In genomic region chr7:22559829-22560489, GRCh38 we compare ENCODE assay signal across 8 cellular contexts. TPM values are rescaled to one million over a fixed set of nuclear protein-coding genes. Genes with fewer than 3 reads are reported as not detected.
DNase-seq lines count a peak whose midpoint lies in the region; ATAC-seq and TF ChIP-seq lines count a peak whose summit lies in the region.

No MANE protein-coding gene starts in this region.

- H3K27ac Mint-ChIP-seq in activated CD4-positive, alpha-beta T cell treated with anti-CD3 and anti-CD28 coated beads, Interleukin-2, amount 10 ng/mL, durations not matched to agents 7 days and 5 days = no peak overlapping the region

- H3K27me3 ChIP-seq in right lobe of liver = no peaks in the 10 kb centered on the region

- H3K36me3 Mint-ChIP-seq in activated CD4-positive, alpha-beta T cell treated with anti-CD3 and anti-CD28 coated beads, Interleukin-2, amount 10 ng/mL, durations not matched to agents 7 days and 5 days (ENCODE audit: low read depth) = no peaks in the 10 kb centered on the region

- peak; percentile 85 to 96 (median 90) for TF ChIP-seq CTCF in right lobe of liver (IDR thresholded peaks at IDR 0.05)

- CTCF ChIA-PET in activated CD4-positive, alpha-beta T cell treated with anti-CD3 and anti-CD28 coated beads, Interleukin-2, amount 10 ng/mL, durations not matched to agents 7 days and 5 days (lab: Charles Lee) = interaction anchor here (0.6 to 2.3 kb wide), 8 partner anchors 76 to 1223 kb away, joined by 3 to 10 read pairs (median 8); partner anchors contain the start of gene IL6

- POLR2A ChIA-PET in activated CD4-positive, alpha-beta T cell treated with anti-CD3 and anti-CD28 coated beads, Interleukin-2, amount 10 ng/mL, durations not matched to agents 7 days and 5 days (lab: Charles Lee) = interaction anchor here (0.8 kb wide), 1 partner anchor 223 kb away, joined by 3 read pairs; no protein-coding TSS in a partner anchor

- 20% methylated on average over 12 of the region's 13 CpGs for WGBS in right lobe of liver (ENCODE audit: insufficient coverage, low coverage, low lambda C conversion rate, missing lambda C conversion rate)

- no peaks in the 10 kb centered on the region for H3K9me3 ChIP-seq in right lobe of liver

- intact Hi-C loops in right lobe of liver (cut with DNase I) = loop anchor here (5.0 to 10.0 kb wide), 4 partner anchors 167 to 495 kb away; partner anchors contain the start of gene IL6 (in 1 of the 2)

- peaks cover 50% of the 10 kb centered on the region for H3K4me1 Mint-ChIP-seq in activated CD4-positive, alpha-beta T cell treated with anti-CD3 and anti-CD28 coated beads, Interleukin-2, amount 10 ng/mL, durations not matched to agents 7 days and 5 days

- no peaks in the 10 kb centered on the region for H3K9me3 Mint-ChIP-seq in activated CD4-positive, alpha-beta T cell treated with anti-CD3 and anti-CD28 coated beads, Interleukin-2, amount 10 ng/mL, durations not matched to agents 7 days and 5 days

- H3K4me3 ChIP-seq in right lobe of liver = no peak overlapping the region

- H3K27me3 Mint-ChIP-seq in activated CD4-positive, alpha-beta T cell treated with anti-CD3 and anti-CD28 coated beads, Interleukin-2, amount 10 ng/mL, durations not matched to agents 7 days and 5 days = peaks cover 19% of the 10 kb centered on the region

- DNase-seq in AG08395 (ENCODE audit: low spot score) (peak; percentile 86), NCI-H526 treated with DMSO at 0.1 percent for 48 hours (lab: John Stamatoyannopoulos, UW) (peak; percentile 62), dedifferentiated amniotic fluid mesenchymal stem cell (ENCODE audit: extremely low spot score) (peak; percentile 88), right lobe of liver (peak in 2 of 3 donors; percentile 56 to 71)
- peak; percentile 83 for DNase-seq in activated CD4-positive, alpha-beta T cell treated with anti-CD3 and anti-CD28 coated beads, Interleukin-2, amount 10 ng/mL, durations not matched to agents 7 days and 5 days
- DNase-seq in stimulated activated CD4-positive, alpha-beta T cell treated with anti-CD3 and anti-CD28 coated beads, TNF-alpha, amount 100 ng/mL, for 4 hours (ENCODE audit: low read depth in 3 of 3) = peak; percentile 26 to 34 (median 33)

- peaks cover 0 to 10% (median 4%) of the 10 kb centered on the region in 4 donors for H3K4me1 ChIP-seq in right lobe of liver

- no peak for TF ChIP-seq POLR2A in right lobe of liver (IDR thresholded peaks at IDR 0.05)

- no peak overlapping the region for H3K27ac ChIP-seq in right lobe of liver

- no peak overlapping the region for H3K4me3 Mint-ChIP-seq in activated CD4-positive, alpha-beta T cell treated with anti-CD3 and anti-CD28 coated beads, Interleukin-2, amount 10 ng/mL, durations not matched to agents 7 days and 5 days

- ATAC-seq in GM18858 (IDR thresholded peaks at IDR 0.05; ENCODE audit: unreplicated experiment) = peak; percentile 42
- ATAC-seq in HG03460 (IDR thresholded peaks at IDR 0.05; ENCODE audit: unreplicated experiment) = peak; percentile 43
- peak; percentile 91 to 94 (median 91) for ATAC-seq in right lobe of liver

- no peaks in the 10 kb centered on the region for H3K36me3 ChIP-seq in right lobe of liver

RNA-seq across cellular contexts. Expression of gene STEAP1B, which starts 60.0 kb away (rescaled TPM):
- under 1 TPM; 0.17 to 0.19 TPM for total RNA-seq in activated CD4-positive, alpha-beta T cell treated with anti-CD3 and anti-CD28 coated beads, Interleukin-2, amount 10 ng/mL, durations not matched to agents 7 days and 5 days
- under 1 TPM in 2 of 6 experiments, not detected in 4; 0.25 to 0.60 TPM for total RNA-seq in right lobe of liver

Comparison
In these comparisons a context has a peak if more than half of its experiments do, and no peak if none do; other contexts are left out.
1. DNase-seq: peak in every context shown above with its lines; median percentile 88 in dedifferentiated amniotic fluid mesenchymal stem cell; 86 in AG08395; 83 in activated CD4-positive, alpha-beta T cell treated with anti-CD3 and anti-CD28 coated beads, Interleukin-2, amount 10 ng/mL, durations not matched to agents 7 days and 5 days; 64 in right lobe of liver; 62 in NCI-H526 treated with DMSO at 0.1 percent for 48 hours; 33 in stimulated activated CD4-positive, alpha-beta T cell treated with anti-CD3 and anti-CD28 coated beads, TNF-alpha, amount 100 ng/mL, for 4 hours.